8 cellular contexts compared by ENCODE assay signal in genomic region chr2:121297217-121297830, GRCh38.
DNase-seq lines count a peak whose midpoint lies in the region; ATAC-seq and TF ChIP-seq lines count a peak whose summit lies in the region.

No MANE protein-coding gene starts in this region.

- no peak overlapping the region for H3K4me3 ChIP-seq in HL-60 (replicated peaks; ENCODE audit: insufficient read depth, low read length)
- no peak overlapping the region for H3K4me3 ChIP-seq in fibroblast of pulmonary artery (replicated peaks; ENCODE audit: low read depth, low read length)

- no peak overlapping the region for H3K27ac ChIP-seq in HL-60 (replicated peaks)

- no peak for ATAC-seq in GM19328 (IDR thresholded peaks at IDR 0.05; ENCODE audit: unreplicated experiment)

- DNase-seq in NCI-H1436 (lab: John Stamatoyannopoulos, UW) (peak; percentile 38), NCI-H1436 treated with DMSO at 0.1 percent for 48 hours (lab: John Stamatoyannopoulos, UW) (no peak), HL-60 (ENCODE audit: low read depth in 1 of 2, low spot score in 1 of 2) (peak in 1 of 2 experiments; percentile 37), RPMI8226 (peak; percentile 69), fibroblast of pulmonary artery (ENCODE audit: low read depth) (peak; percentile 30), retina (peak; percentile 28), middle frontal gyrus (ENCODE audit: extremely low spot score, low spot score) (no peak)

- TF ChIP-seq CTCF in HL-60 (IDR thresholded peaks at IDR 0.05; ENCODE audit: insufficient read depth, low read length) (peak; percentile 89), fibroblast of pulmonary artery (IDR thresholded peaks at IDR 0.05; ENCODE audit: low read length, missing control alignments) (peak; percentile 88)

- H3K27me3 ChIP-seq in HL-60 (ENCODE audit: insufficient read depth, poor library complexity, severe bottlenecking), result no peaks in the 10 kb centered on the region

Comparison
In these comparisons a context has a peak if more than half of its experiments do, and no peak if none do; other contexts are left out.
1. DNase-seq: peak in NCI-H1436 (single experiment), RPMI8226 (single experiment), fibroblast of pulmonary artery (single experiment) and retina (single experiment); none in NCI-H1436 treated with DMSO at 0.1 percent for 48 hours (single experiment) and middle frontal gyrus (single experiment).